ENCODE assay signal across 18 cellular contexts in the genomic region with DNA sequence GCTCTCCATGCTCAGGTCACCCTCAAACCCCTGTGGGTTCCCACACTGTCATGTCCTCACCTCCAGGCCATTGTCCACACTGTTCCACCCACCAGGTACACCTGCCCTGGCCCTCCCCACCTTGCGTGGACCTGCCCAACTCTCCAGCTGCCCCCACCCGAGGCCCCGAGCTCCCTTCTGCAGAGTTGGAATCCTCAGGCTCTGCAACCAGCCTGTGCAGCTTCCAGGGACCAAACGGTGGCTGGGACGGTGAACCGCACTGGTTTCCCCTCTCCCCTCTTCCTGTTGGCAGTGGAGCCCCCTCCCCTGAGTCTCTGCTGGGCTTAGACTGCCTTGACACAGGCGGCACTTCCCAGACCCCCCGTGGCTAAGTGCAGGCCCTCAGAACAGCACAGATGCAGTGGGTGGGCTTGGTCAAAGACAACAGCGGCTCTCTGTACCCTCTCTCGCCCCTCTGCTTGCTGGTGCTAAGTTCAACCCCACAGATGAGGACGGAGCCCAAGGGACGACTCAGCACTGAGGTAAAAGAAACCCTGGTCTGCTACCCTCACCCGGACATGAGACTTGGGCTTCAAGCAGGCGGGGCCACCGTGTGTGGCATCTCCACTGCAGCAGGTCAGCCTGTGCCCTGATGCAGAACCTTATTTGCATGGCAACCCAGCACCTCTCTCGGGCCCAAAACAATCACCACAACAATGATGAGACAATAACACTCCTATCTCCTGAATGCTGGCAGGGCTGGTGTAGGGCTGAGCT. TPM values are rescaled to one million over a fixed set of nuclear protein-coding genes. Genes with fewer than 3 reads are reported as not detected.
"Had no signal": no experiment of that assay in that cellular context is flagged by ENCODE, and none has a peak within 500 bp of the region (broad histone marks: within the 10 kb centered on the region; RNA-seq: fewer than 3 reads in every experiment).

No MANE protein-coding gene starts in this region.

- H3K4me3 ChIP-seq: lung, pancreas, tibial artery, vagina had no signal

- H3K27me3 ChIP-seq: pancreas, vagina had no signal

- FAIRE-seq: pancreas had no signal

- ATAC-seq: activated CD4-positive, CD25-positive, alpha-beta regulatory T cell treated with anti-CD3 and anti-CD28 coated beads, Interleukin-2, amount 50 U/mL, for 24 hours; pancreas; stimulated activated naive B cell treated with anti-CD40 and anti-IgM and Interleukin-4, amounts not matched to agents 10 μg/mL and 1 μg/mL and 100 μg/mL, for 72 hours had no signal

- H3K9me3 ChIP-seq: pancreas, tibial artery, vagina had no signal

- H3K36me3 ChIP-seq: pancreas, tibial artery, vagina had no signal

- DNase-seq: activated CD4-positive, alpha-beta T cell treated with anti-CD3 and anti-CD28 coated beads, Interleukin-2, amount 50 U/mL, for 1 hour; activated CD8-positive, alpha-beta memory T cell treated with anti-CD3 and anti-CD28 coated beads for 24 hours; activated gamma-delta T cell treated with Interleukin-2 at 50 U/mL for 16 hours; activated naive CD8-positive, alpha-beta T cell treated with anti-CD3 and anti-CD28 coated beads for 36 hours; amygdala; cortex of kidney; effector memory CD4-positive, alpha-beta T cell; foreskin melanocyte; midbrain; stimulated activated CD4-positive, alpha-beta T cell treated with anti-CD3 and anti-CD28 coated beads, Interleukin-2, amount 100 ng/mL, for 48 hours; stimulated activated naive B cell treated with anti-CD40 and anti-IgM and Interleukin-4, amounts not matched to agents 10 μg/mL and 1 μg/mL and 100 μg/mL, for 72 hours; tibial artery had no signal

- H3K4me1 ChIP-seq: pancreas, tibial artery, vagina had no signal

- H3K27ac ChIP-seq: pancreas, tibial artery, vagina had no signal

RNA-seq across cellular contexts. Expression of a gene that starts 11.0 kb away (rescaled TPM):
- total RNA-seq: renal cortical epithelial cell had no signal

RNA-seq across cellular contexts. Expression of a gene that starts 48.4 kb away (rescaled TPM):
- total RNA-seq: activated naive CD8-positive, alpha-beta T cell treated with anti-CD3 and anti-CD28 coated beads for 36 hours; T-helper 2 cell treated with Interferon-gamma antibody and Interleukin-4, amounts not matched to agents 100 ng/mL and 5 ng/mL, for 36 hours had no signal
